Comparison of ENCODE assay signal across 12 cellular contexts in genomic region chr9:109181284-109181683, GRCh38. TPM values are rescaled to one million over a fixed set of nuclear protein-coding genes. Genes with fewer than 3 reads are reported as not detected.
DNase-seq lines count a peak whose midpoint lies in the region; ATAC-seq and TF ChIP-seq lines count a peak whose summit lies in the region.
"Had no signal": no experiment of that assay in that cellular context is flagged by ENCODE, and none has a peak within 500 bp of the region (broad histone marks: within the 10 kb centered on the region; RNA-seq: fewer than 3 reads in every experiment).

No MANE protein-coding gene starts in this region.

- DNase-seq in naive thymus-derived CD8-positive, alpha-beta T cell = peak in 5 of 10 donors; percentile 20 to 62 (median 45)
- DNase-seq in HEK293T (ENCODE audit: extremely low spot score) = no peak
- no peak for DNase-seq in NCI-H774 (lab: John Stamatoyannopoulos, UW)
- DNase-seq in DMS114 treated with DMSO at 0.1 percent for 48 hours (lab: John Stamatoyannopoulos, UW; ENCODE audit: unreplicated experiment) = no peak
- no peak for DNase-seq in COLO829 (ENCODE audit: low spot score)
- DNase-seq: erythroblast, NCI-H748 treated with DMSO at 0.1 percent for 48 hours had no signal

- H3K36me3 Mint-ChIP-seq in naive thymus-derived CD8-positive, alpha-beta T cell = no peaks in the 10 kb centered on the region

- H3K9me3 Mint-ChIP-seq in naive thymus-derived CD8-positive, alpha-beta T cell = no peaks in the 10 kb centered on the region
- H3K9me3 Mint-ChIP-seq: T-helper 1 cell treated with Interleukin-12 subunit alpha and Interleukin-12 subunit beta and Interleukin-4 antibody, amounts not matched to agents 30 μg/mL and 1 μg/mL, for 36 hours had no signal

- H3K4me1 Mint-ChIP-seq in naive thymus-derived CD8-positive, alpha-beta T cell = peaks cover 9 to 22% (median 14%) of the 10 kb centered on the region in 4 donors

- H3K4me3 Mint-ChIP-seq in naive thymus-derived CD8-positive, alpha-beta T cell = peak overlapping the region in 2 of 10 donors; percentile 2 to 14
- H3K4me3 Mint-ChIP-seq: T-helper 1 cell treated with Interleukin-12 subunit alpha and Interleukin-12 subunit beta and Interleukin-4 antibody, amounts not matched to agents 30 μg/mL and 1 μg/mL, for 36 hours had no signal

- CTCF ChIA-PET in HEK293T (lab: Yijun Ruan, JAX) = no interaction called here

- ATAC-seq in GM18517 (IDR thresholded peaks at IDR 0.05; ENCODE audit: unreplicated experiment) (peak; percentile 68), GM21515 (IDR thresholded peaks at IDR 0.05; ENCODE audit: unreplicated experiment) (peak; percentile 64), HG03565 (IDR thresholded peaks at IDR 0.05; ENCODE audit: unreplicated experiment) (peak; percentile 77)
- ATAC-seq in naive thymus-derived CD8-positive, alpha-beta T cell = peak; percentile 91

- H3K27me3 Mint-ChIP-seq in naive thymus-derived CD8-positive, alpha-beta T cell = peaks cover 0 to 5% (median 3%) of the 10 kb centered on the region in 5 donors

- peak overlapping the region in 6 of 10 donors; percentile 53 to 90 (median 75) for H3K27ac Mint-ChIP-seq in naive thymus-derived CD8-positive, alpha-beta T cell
- H3K27ac Mint-ChIP-seq: T-helper 1 cell treated with Interleukin-12 subunit alpha and Interleukin-12 subunit beta and Interleukin-4 antibody, amounts not matched to agents 30 μg/mL and 1 μg/mL, for 36 hours had no signal

- POLR2A ChIA-PET in naive thymus-derived CD8-positive, alpha-beta T cell (lab: Charles Lee) = no interaction called here
- POLR2A ChIA-PET in HEK293T (lab: Yijun Ruan, JAX) = no interaction called here

TF ChIP-seq in HEK293T, 16 proteins besides CTCF, POLR2A, EP300 and RAD21:
- TF ChIP-seq BHLHE40 (IDR thresholded peaks at IDR 0.05; ENCODE audit: borderline replicate concordance) (no peak), ARNT (IDR thresholded peaks at IDR 0.05) (no peak), FOXA1 (IDR thresholded peaks at IDR 0.05) (no peak), ELF4 (IDR thresholded peaks at IDR 0.05) (no peak), NFRKB (IDR thresholded peaks at IDR 0.05) (no peak)

RNA-seq across cellular contexts. Expression of gene FRRS1L, which starts 14.2 kb away (rescaled TPM):
- total RNA-seq in naive thymus-derived CD8-positive, alpha-beta T cell = not detected
- not detected for polyA plus RNA-seq in naive thymus-derived CD8-positive, alpha-beta T cell
- polyA plus RNA-seq: keratinocyte had no signal
